1 cellular context compared by ENCODE assay signal in the genomic region with DNA sequence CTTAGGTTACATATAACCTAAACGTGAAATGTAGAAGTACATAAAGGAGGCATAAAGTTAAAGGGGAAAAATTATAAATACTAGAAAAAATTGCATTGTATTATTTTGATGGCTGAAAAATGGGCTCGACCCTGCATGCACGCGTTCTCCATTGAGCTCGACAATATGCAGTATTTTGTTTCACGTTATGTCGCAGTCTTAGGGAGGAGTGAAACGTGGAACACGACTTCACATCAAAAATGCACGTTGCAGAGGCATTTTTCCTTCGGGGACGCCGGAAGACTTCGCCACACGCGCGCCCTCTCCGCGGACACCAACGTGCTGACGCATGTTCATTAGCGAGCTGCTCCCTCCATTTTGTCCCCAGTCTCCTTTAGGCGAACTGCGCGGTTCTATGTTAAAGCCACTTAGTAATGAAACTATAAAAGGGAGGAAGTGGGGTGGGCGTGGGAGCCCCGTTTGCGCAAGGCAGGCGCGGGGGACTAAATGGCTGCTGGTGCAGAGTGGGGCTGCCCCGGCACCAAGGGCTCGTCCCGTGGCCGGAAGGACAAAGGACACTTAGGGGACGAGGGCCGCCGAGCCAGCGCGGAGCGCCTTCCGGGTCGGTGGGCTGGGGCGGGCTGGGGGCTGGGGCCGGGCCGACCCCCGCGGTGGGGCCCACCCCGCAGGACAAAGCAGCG.
TF ChIP-seq lines count a peak whose summit lies in the region.

No MANE protein-coding gene starts in this region.

TF ChIP-seq in GM12878, 131 proteins besides CTCF, POLR2A, EP300 and RAD21 (continued from another document):
- TF ChIP-seq ZNF687 (IDR thresholded peaks at IDR 0.05) (peak; percentile 95), FOXM1 (IDR thresholded peaks at IDR 0.05; ENCODE audit: low read depth, low read length) (peak; percentile 55; the same call in 1 of the 2 replicates), HCFC1 (IDR thresholded peaks at IDR 0.05; ENCODE audit: low read length) (peak; percentile 45), ZSCAN29 (IDR thresholded peaks at IDR 0.05) (peak; percentile 54; the same call in 1 of the 2 replicates), PAX8 (IDR thresholded peaks at IDR 0.05) (peak; percentile 92), RAD51 (IDR thresholded peaks at IDR 0.05) (no peak), TBL1XR1 (IDR thresholded peaks at IDR 0.05; ENCODE audit: low read depth, low read length) (peak; percentile 72; the same call in 1 of the 2 replicates), STAT1 (conservative IDR thresholded peaks at IDR 0.05) (no peak), RELB (IDR thresholded peaks at IDR 0.05; ENCODE audit: low read depth) (peak; percentile 63), MTA2 (IDR thresholded peaks at IDR 0.05; ENCODE audit: low read depth) (peak; percentile 67), MLLT1 (IDR thresholded peaks at IDR 0.05) (peak; percentile 17; the same call in 1 of the 2 replicates), CEBPZ (IDR thresholded peaks at IDR 0.05; ENCODE audit: low read depth, low read length) (no peak), MEF2B (IDR thresholded peaks at IDR 0.05; ENCODE audit: partially characterized antibody, poor library complexity, severe bottlenecking) (peak; percentile 49)
- TF ChIP-seq, protein P1, sequence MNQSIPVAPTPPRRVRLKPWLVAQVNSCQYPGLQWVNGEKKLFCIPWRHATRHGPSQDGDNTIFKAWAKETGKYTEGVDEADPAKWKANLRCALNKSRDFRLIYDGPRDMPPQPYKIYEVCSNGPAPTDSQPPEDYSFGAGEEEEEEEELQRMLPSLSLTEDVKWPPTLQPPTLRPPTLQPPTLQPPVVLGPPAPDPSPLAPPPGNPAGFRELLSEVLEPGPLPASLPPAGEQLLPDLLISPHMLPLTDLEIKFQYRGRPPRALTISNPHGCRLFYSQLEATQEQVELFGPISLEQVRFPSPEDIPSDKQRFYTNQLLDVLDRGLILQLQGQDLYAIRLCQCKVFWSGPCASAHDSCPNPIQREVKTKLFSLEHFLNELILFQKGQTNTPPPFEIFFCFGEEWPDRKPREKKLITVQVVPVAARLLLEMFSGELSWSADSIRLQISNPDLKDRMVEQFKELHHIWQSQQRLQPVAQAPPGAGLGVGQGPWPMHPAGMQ (IDR thresholded peaks at IDR 0.05; ENCODE audit: borderline replicate concordance): no peak
TF ChIP-seq in GM12878: peak in this region for 53.
